In the genomic region with DNA sequence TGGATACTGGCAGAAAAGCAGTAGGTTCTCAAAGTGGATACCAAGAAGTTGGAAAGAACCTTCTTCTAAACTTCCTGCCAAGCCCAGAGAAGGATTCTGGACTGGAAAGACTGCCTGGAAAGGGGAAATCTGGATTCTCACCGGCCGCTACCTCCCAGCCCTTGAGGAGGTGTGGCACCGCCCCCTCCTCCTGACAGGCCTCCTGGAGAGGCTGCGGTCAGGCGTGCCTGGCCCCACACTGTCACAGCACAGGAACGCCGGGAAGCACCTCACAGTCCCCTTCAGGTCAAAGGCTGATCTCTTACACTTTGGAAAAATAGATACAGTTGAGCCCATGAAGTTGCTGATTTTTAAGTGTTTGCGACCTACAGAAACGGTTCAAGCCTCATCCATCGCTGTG, we compare ENCODE assay signal across 1 cellular context.
TF ChIP-seq lines count a peak whose summit lies in the region.

No MANE protein-coding gene starts in this region.

TF ChIP-seq in GM23338, 12 proteins besides CTCF, POLR2A, EP300 and RAD21 (continued from another document):
- TF ChIP-seq ZNF462 (CRISPR knock-in tag; IDR thresholded peaks at IDR 0.05): no peak
- no peak for TF ChIP-seq JUNB (IDR thresholded peaks at IDR 0.05; ENCODE audit: unreplicated experiment)
- TF ChIP-seq POLR2AphosphoS5 (IDR thresholded peaks at IDR 0.05; ENCODE audit: low read depth): no peak
- TF ChIP-seq EZH2 (IDR thresholded peaks at IDR 0.05; ENCODE audit: low read depth, unreplicated experiment): no peak
- TF ChIP-seq CREB1 (CRISPR knock-in tag; IDR thresholded peaks at IDR 0.05; ENCODE audit: low read depth): no peak
